ENCODE assay signal across 25 cellular contexts in the genomic region with DNA sequence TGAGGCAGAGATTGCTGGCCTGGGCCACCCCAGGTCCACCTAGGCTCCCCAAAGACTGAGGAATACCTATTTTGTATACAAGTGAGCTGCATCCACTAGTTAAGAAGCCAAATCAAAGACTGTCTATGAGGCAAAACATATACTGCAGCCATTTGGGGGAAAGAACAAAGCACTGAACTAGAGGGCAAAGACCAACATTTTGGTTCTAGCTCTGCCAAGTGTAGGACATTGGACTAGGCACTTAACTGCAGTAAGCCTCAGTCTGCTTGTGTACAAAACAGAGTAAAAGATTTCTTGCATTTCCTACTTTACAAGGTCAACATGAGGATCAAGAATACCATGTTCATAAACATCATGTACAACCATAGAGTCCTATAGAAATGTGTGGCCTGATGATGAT.
A peak's percentile ranks its signal among the peaks of the same experiment; 100 is the strongest.
DNase-seq lines count a peak whose midpoint lies in the region; ATAC-seq and TF ChIP-seq lines count a peak whose summit lies in the region.
"Had no signal": no experiment of that assay in that cellular context is flagged by ENCODE, and none has a peak within 500 bp of the region (broad histone marks: within the 10 kb centered on the region; RNA-seq: fewer than 3 reads in every experiment).

No MANE protein-coding gene starts in this region.

- H4K20me1 ChIP-seq in mammary epithelial cell (ENCODE audit: insufficient read depth, low read length), result no peaks in the 10 kb centered on the region

- TF ChIP-seq CTCF in MCF 10A (IDR thresholded peaks at IDR 0.05; ENCODE audit: unreplicated experiment) (no peak), mammary epithelial cell (conservative IDR thresholded peaks at IDR 0.05 in 1 of 2, IDR thresholded peaks at IDR 0.05 in 1 of 2; ENCODE audit: extremely low read depth in 1 of 2, insufficient read depth in 1 of 2, low read depth in 1 of 2, low read length in 2 of 2) (no peak), lower lobe of right lung (IDR thresholded peaks at IDR 0.05) (no peak), suprapubic skin (IDR thresholded peaks at IDR 0.05) (no peak)

- H3K9me3 ChIP-seq in mammary epithelial cell (replicated peaks; ENCODE audit: insufficient read depth, low read length) (no peaks in the 10 kb centered on the region), lower lobe of right lung (no peaks in the 10 kb centered on the region), suprapubic skin (no peaks in the 10 kb centered on the region)
- H3K9me3 ChIP-seq: BE2C, SJCRH30 had no signal

- H3K4me1 Mint-ChIP-seq in MCF 10A (ENCODE audit: insufficient read depth, unreplicated experiment), result peaks cover 61% of the 10 kb centered on the region
- H3K4me1 Mint-ChIP-seq: CD8-positive, alpha-beta memory T cell had no signal

- intact Hi-C loops in MCF 10A (cut with micrococcal nuclease), result loop anchor here (5.0 kb wide), 2 partner anchors 53 to 93 kb away; a partner anchor contains a TSS
- intact Hi-C loops in mammary epithelial cell (cut with micrococcal nuclease), result no loop called here
- intact Hi-C loops in lower lobe of right lung (cut with DNase I), result no loop called here
- intact Hi-C loops in posterior cingulate gyrus (cut with DNase I), result no loop called here

- peak overlapping the region; percentile 36 for H3K27ac Mint-ChIP-seq in MCF 10A (ENCODE audit: low read depth, unreplicated experiment)
- H3K27ac Mint-ChIP-seq: CD8-positive, alpha-beta memory T cell had no signal

- H3K9me3 Mint-ChIP-seq in MCF 10A (ENCODE audit: unreplicated experiment), result no peaks in the 10 kb centered on the region
- H3K9me3 Mint-ChIP-seq: CD8-positive, alpha-beta memory T cell had no signal

- no peak overlapping the region for H3K4me3 ChIP-seq in mammary epithelial cell (replicated peaks in 1 of 3; ENCODE audit: insufficient read depth in 1 of 3, low read depth in 2 of 3, low read length in 3 of 3)
- no peak overlapping the region for H3K4me3 ChIP-seq in lower lobe of right lung
- no peak overlapping the region for H3K4me3 ChIP-seq in suprapubic skin
- H3K4me3 ChIP-seq: K562, PC-9, SJCRH30 had no signal

- H3K4me3 Mint-ChIP-seq in MCF 10A (ENCODE audit: unreplicated experiment), result no peak overlapping the region
- H3K4me3 Mint-ChIP-seq: CD14-positive monocyte; CD8-positive, alpha-beta memory T cell had no signal

- CTCF ChIA-PET in MCF 10A (lab: Yijun Ruan, JAX), result interaction anchor here (0.7 to 0.9 kb wide), 4 partner anchors 13 to 94 kb away, joined by 3 read pairs; no protein-coding TSS in a partner anchor
- CTCF ChIA-PET in mammary epithelial cell (lab: Charles Lee; ENCODE audit: low non-redundant PET), result no interaction called here

- BruUV-seq in MCF 10A (replicated peaks; lab: Mats Ljungman, UMichigan), result no TSS peak
- no TSS peak for BruUV-seq in mammary epithelial cell (replicated peaks; lab: Mats Ljungman, UMichigan)

- no peak for TF ChIP-seq POLR2A in suprapubic skin (IDR thresholded peaks at IDR 0.05)

- H3K27me3 ChIP-seq in mammary epithelial cell (ENCODE audit: insufficient read depth, low read length) (no peaks in the 10 kb centered on the region), lower lobe of right lung (ENCODE audit: low read depth) (no peaks in the 10 kb centered on the region), suprapubic skin (no peaks in the 10 kb centered on the region)
- H3K27me3 ChIP-seq: BE2C, SJCRH30 had no signal

- no peak for ATAC-seq in lower lobe of right lung
- ATAC-seq in HG02885 (IDR thresholded peaks at IDR 0.05; ENCODE audit: poor library complexity, unreplicated experiment), result no peak
- ATAC-seq: HCT116, K562 had no signal

- H3K79me2 ChIP-seq in mammary epithelial cell (ENCODE audit: insufficient read depth, low read length), result no peaks in the 10 kb centered on the region

- dilution Hi-C loops in mammary epithelial cell (cut with HindIII; ENCODE audit: low sequenced_read_pairs), result loop anchor here (5.0 kb wide), 1 partner anchor 73 kb away; no protein-coding TSS in a partner anchor

- H3K4me2 ChIP-seq in mammary epithelial cell (ENCODE audit: insufficient read depth, low read depth, low read length), result no peak overlapping the region
- H3K4me2 ChIP-seq: PC-9 had no signal

- H2AFZ ChIP-seq in mammary epithelial cell (ENCODE audit: low read depth, low read length), result no peak overlapping the region
- H2AFZ ChIP-seq: PC-9 had no signal

- H3K36me3 Mint-ChIP-seq in MCF 10A (ENCODE audit: insufficient read depth, unreplicated experiment), result peaks cover 30% of the 10 kb centered on the region
- H3K36me3 Mint-ChIP-seq: CD8-positive, alpha-beta memory T cell had no signal

- no peak for TF ChIP-seq EP300 in suprapubic skin (IDR thresholded peaks at IDR 0.05)

- H3K9ac ChIP-seq in mammary epithelial cell (ENCODE audit: insufficient read depth, low read length), result no peak overlapping the region

- in situ Hi-C loops in mammary epithelial cell (cut with MboI; ENCODE audit: low sequenced_read_pairs in 2 of 2), result no loop called here

- H3K27me3 Mint-ChIP-seq in MCF 10A (ENCODE audit: insufficient read depth, unreplicated experiment), result no peaks in the 10 kb centered on the region

- H3K36me3 ChIP-seq in mammary epithelial cell (ENCODE audit: insufficient read depth, low read length), result no peaks in the 10 kb centered on the region
- H3K36me3 ChIP-seq in lower lobe of right lung, result no peaks in the 10 kb centered on the region
- no peaks in the 10 kb centered on the region for H3K36me3 ChIP-seq in suprapubic skin
- H3K36me3 ChIP-seq: BE2C, SJCRH30 had no signal

- POLR2A ChIA-PET in MCF 10A (lab: Yijun Ruan, JAX), result interaction anchor here (0.8 to 12.7 kb wide), 8 partner anchors 14 to 94 kb away, joined by 3 to 168 read pairs (median 4); a partner anchor contains a TSS

- H3K27ac ChIP-seq in mammary epithelial cell (ENCODE audit: insufficient read depth, low read depth, low read length), result no peak overlapping the region
- H3K27ac ChIP-seq in lower lobe of right lung, result peak overlapping the region; percentile 15
- peak overlapping the region; percentile 20 for H3K27ac ChIP-seq in suprapubic skin
- H3K27ac ChIP-seq: 22Rv1, PC-9, SJCRH30 had no signal

- peaks cover 39% of the 10 kb centered on the region for H3K4me1 ChIP-seq in mammary epithelial cell (ENCODE audit: insufficient read depth, low read length)
- H3K4me1 ChIP-seq in lower lobe of right lung, result peaks cover 17% of the 10 kb centered on the region
- H3K4me1 ChIP-seq in suprapubic skin, result peaks cover 19% of the 10 kb centered on the region
- H3K4me1 ChIP-seq: BE2C, SJCRH30 had no signal

- DNase-seq in MCF 10A (ENCODE audit: unreplicated experiment) (no peak), mammary epithelial cell (no peak), lower lobe of right lung (no peak), suprapubic skin (ENCODE audit: low spot score in 2 of 2) (no peak), NCI-H510A treated with DMSO at 0.1 percent for 48 hours (lab: John Stamatoyannopoulos, UW) (no peak), posterior cingulate gyrus (no peak)
- DNase-seq: ACHN; BE2C; CD8-positive, alpha-beta memory T cell; DMS 273 treated with DMSO at 0.1 percent for 48 hours; DMS79 treated with DMSO at 0.1 percent for 48 hours; GF-D8; Kasumi-1; MV-4-11; NCI-H1105 treated with DMSO at 0.1 percent for 48 hours; NCI-H146; NCI-H2029; NCI-H526 treated with DMSO at 0.1 percent for 48 hours; SJCRH30 had no signal
